ENCODE assay signal across 1 cellular context in the genomic region with DNA sequence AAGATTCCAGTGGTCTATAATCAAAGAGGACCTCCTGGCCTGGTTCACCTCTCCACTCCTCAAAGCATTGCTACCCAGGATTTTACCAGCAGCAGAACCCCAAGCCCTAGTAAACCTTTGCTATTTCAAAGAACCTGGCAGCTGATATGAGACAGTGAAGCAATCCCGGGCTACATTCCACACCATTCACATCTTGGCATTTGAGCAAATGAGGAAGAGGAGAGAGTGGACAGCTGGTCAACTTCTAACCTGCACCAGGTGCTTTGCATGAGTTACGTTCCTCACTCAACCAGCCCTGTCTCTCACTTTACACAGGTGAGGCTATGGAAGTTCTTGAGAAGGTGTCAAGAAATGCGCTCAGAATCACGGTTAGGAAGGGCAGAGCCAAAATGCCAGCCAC.
TF ChIP-seq lines count a peak whose summit lies in the region.

No MANE protein-coding gene starts in this region.

TF ChIP-seq in HepG2, 621 proteins besides CTCF, POLR2A, EP300 and RAD21:
- no peak for TF ChIP-seq PHF21A (CRISPR knock-in tag; IDR thresholded peaks at IDR 0.05)
- no peak for TF ChIP-seq ZFP90 (CRISPR knock-in tag; IDR thresholded peaks at IDR 0.05; ENCODE audit: borderline replicate concordance)
- no peak for TF ChIP-seq RBM39 (IDR thresholded peaks at IDR 0.05; ENCODE audit: low read depth, low read length, poor library complexity, severe bottlenecking)
- no peak for TF ChIP-seq SIX1 (CRISPR knock-in tag; IDR thresholded peaks at IDR 0.05; ENCODE audit: borderline replicate concordance)
- no peak for TF ChIP-seq ISX (CRISPR knock-in tag; conservative IDR thresholded peaks at IDR 0.05)
- TF ChIP-seq KLF16 (CRISPR knock-in tag; IDR thresholded peaks at IDR 0.05), result no peak
- no peak for TF ChIP-seq POGZ (CRISPR knock-in tag; IDR thresholded peaks at IDR 0.05)
- TF ChIP-seq, protein P1, sequence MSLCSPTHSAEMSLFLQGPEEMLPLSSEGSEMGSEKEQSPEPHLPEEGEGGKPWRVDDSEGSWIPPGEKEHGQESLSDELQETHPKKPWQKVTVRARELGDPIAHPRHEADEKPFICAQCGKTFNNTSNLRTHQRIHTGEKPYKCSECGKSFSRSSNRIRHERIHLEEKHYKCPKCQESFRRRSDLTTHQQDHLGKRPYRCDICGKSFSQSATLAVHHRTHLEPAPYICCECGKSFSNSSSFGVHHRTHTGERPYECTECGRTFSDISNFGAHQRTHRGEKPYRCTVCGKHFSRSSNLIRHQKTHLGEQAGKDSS (CRISPR knock-in tag; IDR thresholded peaks at IDR 0.05; ENCODE audit: borderline replicate concordance, low read depth), result no peak
- TF ChIP-seq ZNF143 (CRISPR knock-in tag; IDR thresholded peaks at IDR 0.05), result no peak
- no peak for TF ChIP-seq MTF2 (CRISPR knock-in tag; IDR thresholded peaks at IDR 0.05; ENCODE audit: borderline replicate concordance)
